In the genomic region with DNA sequence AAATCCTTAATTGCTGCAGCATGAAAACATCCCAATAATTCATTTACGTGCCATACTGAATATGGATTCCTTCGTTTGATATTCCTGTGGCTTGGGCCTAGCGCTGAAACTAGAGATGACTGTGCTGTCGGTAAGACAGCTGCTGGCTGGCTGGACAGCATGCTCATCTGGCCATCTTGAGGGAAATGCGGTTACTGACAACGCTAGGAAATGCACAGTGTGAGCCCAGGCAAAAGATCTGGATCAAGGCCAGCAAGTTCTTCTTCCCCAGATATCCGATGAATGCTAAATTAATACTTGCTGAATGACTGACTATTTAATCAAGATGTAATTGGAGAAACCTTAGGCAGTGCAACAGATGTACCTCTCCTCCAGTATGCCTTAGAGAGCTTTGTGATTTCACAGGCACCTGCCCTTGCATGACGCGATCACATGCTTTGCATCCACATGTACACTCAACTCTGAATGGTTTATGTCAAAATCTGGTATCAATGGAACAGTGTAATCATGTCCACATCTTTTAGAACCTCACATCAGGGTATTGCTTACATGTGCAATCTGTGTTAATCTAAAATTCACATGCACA, we compare ENCODE assay signal across 33 cellular contexts.
DNase-seq lines count a peak whose midpoint lies in the region; ATAC-seq, FAIRE-seq and TF ChIP-seq lines count a peak whose summit lies in the region.
"Had no signal": no experiment of that assay in that cellular context is flagged by ENCODE, and none has a peak within 500 bp of the region (broad histone marks: within the 10 kb centered on the region; RNA-seq: fewer than 3 reads in every experiment).

No MANE protein-coding gene starts in this region.

- no peak overlapping the region for H2AFZ ChIP-seq in PC-3 (ENCODE audit: low read length)
- H2AFZ ChIP-seq: GM23338, hepatocyte had no signal

- no peaks in the 10 kb centered on the region for H3K9me3 ChIP-seq in PC-3 (ENCODE audit: low read length)
- H3K9me3 ChIP-seq in psoas muscle, result no peaks in the 10 kb centered on the region
- H3K9me3 ChIP-seq: esophagus muscularis mucosa, thyroid gland had no signal

- H3K27ac ChIP-seq in PC-3 (ENCODE audit: low read length) (no peak overlapping the region), psoas muscle (no peak overlapping the region)
- H3K27ac ChIP-seq: esophagus muscularis mucosa, hepatocyte, thyroid gland had no signal

- H3K4me3 ChIP-seq in PC-3 (ENCODE audit: low read length) (no peak overlapping the region), astrocyte of the spinal cord (ENCODE audit: low read depth, low read length) (no peak overlapping the region), psoas muscle (no peak overlapping the region)
- H3K4me3 ChIP-seq: esophagus muscularis mucosa, GM23338, hepatocyte, thyroid gland had no signal

- no peak for ATAC-seq in PC-3
- peak; percentile 91 to 95 (median 94) for ATAC-seq in psoas muscle
- ATAC-seq: activated T-helper 17 cell treated with anti-CD3 and anti-CD28 coated beads, Interleukin-2, amount 50 U/mL, for 72 hours; GM23338; left lobe of liver had no signal

- POLR2A ChIA-PET in PC-3 (lab: Charles Lee; ENCODE audit: unreplicated experiment), result no interaction called here

- intact Hi-C loops in PC-3 (cut with micrococcal nuclease), result no loop called here
- intact Hi-C loops in psoas muscle (cut with DNase I), result no loop called here

- H3F3A ChIP-seq in PC-3 (ENCODE audit: low read length, unreplicated experiment), result no peaks in the 10 kb centered on the region

- no peaks in the 10 kb centered on the region for H3K36me3 ChIP-seq in PC-3 (ENCODE audit: low read depth, low read length)
- H3K36me3 ChIP-seq in psoas muscle (ENCODE audit: insufficient read depth in 1 of 2, low read depth in 1 of 2), result no peaks in the 10 kb centered on the region
- H3K36me3 ChIP-seq: esophagus muscularis mucosa, thyroid gland had no signal

- FAIRE-seq in urothelium cell line (lab: Jason Lieb, UNC), result no peak
- FAIRE-seq: D721Med, frontal cortex, GM12891, small intestine had no signal

- no peak overlapping the region for H3K9ac ChIP-seq in PC-3 (ENCODE audit: low read length)

- H3K4me1 ChIP-seq in PC-3 (ENCODE audit: insufficient read depth, low read length), result no peaks in the 10 kb centered on the region
- H3K4me1 ChIP-seq in psoas muscle, result no peaks in the 10 kb centered on the region
- H3K4me1 ChIP-seq: esophagus muscularis mucosa, thyroid gland had no signal

- H3K79me2 ChIP-seq in PC-3 (ENCODE audit: low read length), result no peaks in the 10 kb centered on the region
- H3K79me2 ChIP-seq: hepatocyte had no signal

- in situ Hi-C loops in astrocyte of the spinal cord (cut with HindIII; ENCODE audit: low sequenced_read_pairs), result no loop called here

- no peaks in the 10 kb centered on the region for H4K20me1 ChIP-seq in PC-3 (ENCODE audit: low read length)

- H3K27me3 ChIP-seq in PC-3 (ENCODE audit: low read length) (0 out of 2 replicates have a peak, but pooled peaks cover 5% of the 10 kb centered on the region), psoas muscle (ENCODE audit: insufficient read depth in 3 of 3, low read length in 2 of 3) (no peaks in the 10 kb centered on the region)
- H3K27me3 ChIP-seq: esophagus muscularis mucosa, hepatocyte, thyroid gland had no signal

- 25 to 47% (median 25%) methylated on average over 9 of the region's 9 CpGs for WGBS in psoas muscle, 3 donors

- CTCF ChIA-PET in PC-3 (lab: Charles Lee), result no interaction called here

- no peaks in the 10 kb centered on the region for H3K9me2 ChIP-seq in PC-3 (replicated peaks; ENCODE audit: low read length)

- DNase-seq in NCI-H187 (lab: John Stamatoyannopoulos, UW) (peak; percentile 41 to 43), PC-3 (peak; percentile 0), astrocyte of the spinal cord (ENCODE audit: low read depth, low spot score) (peak; percentile 4), psoas muscle (peak; percentile 19 to 53), kidney tubule cell (ENCODE audit: low spot score) (no peak), kidney glomerular epithelial cell (lab: John Stamatoyannopoulos, UW) (no peak), urothelium cell line (ENCODE audit: low spot score) (no peak)
- no peak for DNase-seq in activated T-cell treated with anti-CD3 and anti-CD28 coated beads, Interleukin-2, amount 50 U/mL, for 1 hour
- DNase-seq: activated CD4-positive, alpha-beta memory T cell treated with anti-CD3 and anti-CD28 coated beads for 36 hours; activated CD8-positive, alpha-beta memory T cell treated with anti-CD3 and anti-CD28 coated beads, Interleukin-2, amount 50 U/mL, for 48 hours; activated naive CD4-positive, alpha-beta T cell treated with anti-CD3 and anti-CD28 coated beads, Interleukin-2, amount 50 U/mL, for 16 hours; amygdala; cortex of kidney; EL; endodermal cell; HFFc6; Kasumi-1; mesendoderm; naive B cell; NCI-H1694; NCI-H2227 treated with DMSO at 0.1 percent for 48 hours; occipital lobe; Right ventricle myocardium superior; small intestine had no signal

- no TSS peak for BruUV-seq in PC-3 (replicated peaks; lab: Mats Ljungman, UMichigan)

- no peak for TF ChIP-seq CTCF in PC-3 (conservative IDR thresholded peaks at IDR 0.05; ENCODE audit: low read depth, low read length)
- no peak for TF ChIP-seq CTCF in astrocyte of the spinal cord (IDR thresholded peaks at IDR 0.05; ENCODE audit: low read depth, low read length)
- TF ChIP-seq CTCF in psoas muscle (IDR thresholded peaks at IDR 0.05), result no peak

- no peak overlapping the region for H3K4me2 ChIP-seq in PC-3 (ENCODE audit: low read length)
- H3K4me2 ChIP-seq: GM23338, hepatocyte had no signal

Comparison
In these comparisons a context has a peak if more than half of its experiments do, and no peak if none do; other contexts are left out.
1. DNase-seq: peak in NCI-H187 (2 of 2), PC-3 (single experiment), astrocyte of the spinal cord (single experiment) and psoas muscle (2 of 2); none in kidney tubule cell (single experiment), activated T-cell treated with anti-CD3 and anti-CD28 coated beads, Interleukin-2, amount 50 U/mL, for 1 hour (single experiment), kidney glomerular epithelial cell (single experiment) and urothelium cell line (single experiment).